8 cellular contexts compared by ENCODE assay signal in the genomic region with DNA sequence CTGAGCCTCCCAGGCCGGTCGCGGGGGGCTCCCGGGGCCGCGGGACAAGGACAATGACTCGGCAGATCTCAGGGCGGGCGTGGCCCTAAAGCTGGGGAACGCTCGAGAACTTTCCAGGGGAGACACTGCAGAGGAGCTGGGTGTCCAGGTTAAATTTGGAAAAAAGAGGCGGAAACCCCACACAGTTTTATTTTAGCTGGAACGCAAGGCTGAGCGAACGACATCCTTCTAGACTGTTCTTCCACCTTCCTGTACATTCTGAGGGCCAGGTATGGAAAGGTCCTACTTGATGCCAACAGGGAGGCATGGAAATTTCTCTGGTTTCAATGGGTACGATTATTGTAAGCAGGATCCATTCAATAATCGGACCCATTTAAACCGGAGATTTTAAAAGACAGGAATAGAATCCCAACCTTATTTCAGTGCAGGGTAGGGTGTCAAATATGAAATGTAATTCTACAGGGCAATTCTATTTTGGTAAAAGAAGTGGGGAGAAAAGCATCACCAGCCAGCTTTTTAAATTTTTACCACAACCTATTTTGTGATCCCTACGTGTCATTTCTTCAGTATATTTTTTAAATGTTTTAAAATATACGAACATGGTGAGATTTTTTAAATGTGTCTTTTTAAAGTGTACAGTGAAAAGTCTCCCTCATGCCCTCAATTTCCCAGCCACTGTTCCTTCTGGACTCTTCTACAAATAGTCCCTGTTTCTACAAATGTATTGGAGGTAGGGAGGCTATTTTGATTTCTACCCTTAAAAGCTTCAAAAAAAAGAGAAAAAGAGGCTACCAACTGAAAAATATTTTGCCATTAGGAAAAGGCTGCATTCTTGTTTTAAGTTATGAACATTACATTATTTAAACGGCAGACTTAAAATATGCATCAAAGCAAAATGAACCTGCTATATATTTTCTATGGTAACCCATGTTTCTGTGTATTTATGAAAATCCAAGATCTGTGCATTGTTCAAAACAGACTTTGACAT. TPM values are rescaled to one million over a fixed set of nuclear protein-coding genes. Genes with fewer than 3 reads are reported as not detected.
A peak's percentile ranks its signal among the peaks of the same experiment; 100 is the strongest.
DNase-seq lines count a peak whose midpoint lies in the region; ATAC-seq and TF ChIP-seq lines count a peak whose summit lies in the region.

No MANE protein-coding gene starts in this region.

- no peaks in the 10 kb centered on the region for H3K9me3 ChIP-seq in H9 (ENCODE audit: control insufficient read depth, low read depth, low read length)
- no peaks in the 10 kb centered on the region for H3K9me3 ChIP-seq in SJSA1 (replicated peaks)
- H3K9me3 ChIP-seq in fibroblast of lung (ENCODE audit: control insufficient read depth, insufficient read depth, low read depth, low read length): no peaks in the 10 kb centered on the region
- H3K9me3 ChIP-seq in neural cell (ENCODE audit: low read length): no peaks in the 10 kb centered on the region

- TF ChIP-seq CTCF in C4-2B (conservative IDR thresholded peaks at IDR 0.05) (no peak), H9 (conservative IDR thresholded peaks at IDR 0.05) (no peak), fibroblast of lung (conservative IDR thresholded peaks at IDR 0.05 in 1 of 2, IDR thresholded peaks at IDR 0.05 in 1 of 2; ENCODE audit: low read depth in 1 of 2, low read length in 2 of 2) (no peak), neural cell (IDR thresholded peaks at IDR 0.05; ENCODE audit: poor library complexity, severe bottlenecking) (no peak)

- peaks cover 14% of the 10 kb centered on the region for H3K79me2 ChIP-seq in H9 (ENCODE audit: insufficient read depth, low read length)
- peaks cover 38% of the 10 kb centered on the region for H3K79me2 ChIP-seq in fibroblast of lung (ENCODE audit: control insufficient read depth, insufficient read depth, low read length)
- H3K79me2 ChIP-seq in neural cell (replicated peaks; ENCODE audit: insufficient read depth, low read length): peaks cover 32% of the 10 kb centered on the region

- H3K4me1 Mint-ChIP-seq in H9: peaks cover 67 to 79% of the 10 kb centered on the region in 2 experiments

- DNase-seq in H9 (peak; percentile 72), SJSA1 (ENCODE audit: low read depth in 1 of 2, low spot score in 2 of 2) (peak; percentile 29 to 60), fibroblast of lung (ENCODE audit: low read depth in 2 of 2) (peak in 1 of 2 donors; percentile 51), SK-N-DZ (ENCODE audit: low spot score) (no peak)
- DNase-seq in stimulated activated naive CD4-positive, alpha-beta T cell treated with Interleukin-2 at 50 U/mL for 16 hours (lab: John Stamatoyannopoulos, UW): no peak

- H4K91ac ChIP-seq in H9 (ENCODE audit: insufficient read length, low read depth, low read length): no peak overlapping the region

- peaks cover 3% of the 10 kb centered on the region for H3K79me1 ChIP-seq in H9 (ENCODE audit: insufficient read depth, low read depth, low read length, poor library complexity, severe bottlenecking)

- H3K4me2 ChIP-seq in H9 (ENCODE audit: insufficient read depth, insufficient read length, low read length) (peak overlapping the region; percentile 94), fibroblast of lung (ENCODE audit: extremely low read depth, insufficient read depth, low read length) (peak overlapping the region; percentile 93), neural cell (ENCODE audit: low read length) (peak overlapping the region; percentile 48)

- H3K14ac ChIP-seq in H9 (ENCODE audit: insufficient read depth, low read length): peak overlapping the region; percentile 56; the same call in 1 of the 2 replicates

- H3K4ac ChIP-seq in H9 (ENCODE audit: low read depth, low read length): no peak overlapping the region

- H3K36me3 Mint-ChIP-seq in H9 (ENCODE audit: insufficient read depth in 1 of 3, low read depth in 3 of 3): peaks cover 32 to 38% (median 36%) of the 10 kb centered on the region in 3 experiments

- no CpG with 5 or more reads among the region's 21 CpGs for WGBS in H9 (ENCODE audit: extremely low coverage, insufficient read length, low lambda C conversion rate)

- H3K9me2 ChIP-seq in neural cell (ENCODE audit: insufficient read depth, low read length): no peaks in the 10 kb centered on the region

- H2BK120ac ChIP-seq in H9 (ENCODE audit: low read depth, low read length, poor library complexity, severe bottlenecking): no peak overlapping the region

- H3K36me3 ChIP-seq in SJSA1 (peaks cover 24% of the 10 kb centered on the region), fibroblast of lung (ENCODE audit: control insufficient read depth, insufficient read depth, low read length) (peaks cover 11% of the 10 kb centered on the region), neural cell (ENCODE audit: insufficient read depth, low read length) (peaks cover 12% of the 10 kb centered on the region)

- no peak for TF ChIP-seq EP300 in neural cell (conservative IDR thresholded peaks at IDR 0.05; ENCODE audit: poor library complexity, severe bottlenecking)

- H4K8ac ChIP-seq in H9 (replicated peaks; ENCODE audit: insufficient read length, low read depth, low read length): no peak overlapping the region

- H2BK15ac ChIP-seq in H9 (ENCODE audit: low read depth, low read length): no peak overlapping the region

- no peak overlapping the region for H2BK20ac ChIP-seq in H9 (ENCODE audit: low read depth, low read length, poor library complexity, severe bottlenecking)

- no peak overlapping the region for H3K23ac ChIP-seq in H9 (ENCODE audit: insufficient read length, low read depth, low read length)

- H3K27ac ChIP-seq in C4-2B (peak overlapping the region; percentile 96), H9 (ENCODE audit: insufficient read length, low read depth, low read length) (no peak overlapping the region), SJSA1 (peak overlapping the region; percentile 100), fibroblast of lung (ENCODE audit: insufficient read depth, low read length) (peak overlapping the region; percentile 100), neural cell (ENCODE audit: low read length) (peak overlapping the region; percentile 99)

- H3K4me1 ChIP-seq in H9 (ENCODE audit: insufficient read depth, low read length) (peaks cover 8% of the 10 kb centered on the region; the same call in 1 of the 2 replicates), SJSA1 (replicated peaks) (peaks cover 52% of the 10 kb centered on the region), fibroblast of lung (ENCODE audit: control insufficient read depth, extremely low read depth, insufficient read depth, low read length) (peaks cover 18% of the 10 kb centered on the region)

- peak overlapping the region; percentile 74 for H3K18ac ChIP-seq in H9 (ENCODE audit: insufficient read length, low read depth, low read length)

- peaks cover 15% of the 10 kb centered on the region for H3K23me2 ChIP-seq in H9 (ENCODE audit: insufficient read length, low read depth, low read length, poor library complexity, severe bottlenecking)

- H3K27me3 Mint-ChIP-seq in H9 (ENCODE audit: low read depth): peaks cover 6% of the 10 kb centered on the region

- no peak for TF ChIP-seq RAD21 in neural cell (conservative IDR thresholded peaks at IDR 0.05)

- no peak overlapping the region for H2AK5ac ChIP-seq in H9 (ENCODE audit: insufficient read length, low read length)

- peak overlapping the region; percentile 100 for H3K4me3 Mint-ChIP-seq in H9

- H3K27ac Mint-ChIP-seq in H9: peak overlapping the region; percentile 98 to 99 (median 99)

- H3K27me3 ChIP-seq in H9 (ENCODE audit: insufficient read depth, low read length): no peaks in the 10 kb centered on the region
- H3K27me3 ChIP-seq in SJSA1 (replicated peaks): peaks cover 4% of the 10 kb centered on the region; the same call in 1 of the 2 replicates
- H3K27me3 ChIP-seq in fibroblast of lung (ENCODE audit: control insufficient read depth, insufficient read depth, low read length): no peaks in the 10 kb centered on the region
- H3K27me3 ChIP-seq in neural cell (ENCODE audit: insufficient read depth, low read depth, low read length): no peaks in the 10 kb centered on the region

- no peak overlapping the region for H4K5ac ChIP-seq in H9 (ENCODE audit: insufficient read length, low read depth, low read length)

- H3K56ac ChIP-seq in H9 (ENCODE audit: insufficient read length, low read depth, low read length): no peak overlapping the region

- peak overlapping the region; percentile 62 for H3K9ac ChIP-seq in H9 (ENCODE audit: extremely low read depth, insufficient read length, low read length)
- peak overlapping the region; percentile 100 for H3K9ac ChIP-seq in fibroblast of lung (ENCODE audit: insufficient read depth, low read length)
- H3K9ac ChIP-seq in neural cell (ENCODE audit: low read length): peak overlapping the region; percentile 99

- no peaks in the 10 kb centered on the region for H3F3A ChIP-seq in neural cell (ENCODE audit: insufficient read depth, low read length, poor library complexity, severe bottlenecking)

- H4K20me1 ChIP-seq in H9 (ENCODE audit: control insufficient read depth, insufficient read depth, insufficient read length) (no peaks in the 10 kb centered on the region), fibroblast of lung (ENCODE audit: control insufficient read depth, extremely low read depth, insufficient read depth, low read length) (peaks cover 6% of the 10 kb centered on the region), neural cell (ENCODE audit: insufficient read depth) (peaks cover 10% of the 10 kb centered on the region)

- H3K4me3 ChIP-seq in SJSA1: peak overlapping the region; percentile 88
- peak overlapping the region; percentile 84 to 96 (median 91) for H3K4me3 ChIP-seq in fibroblast of lung (replicated peaks in 1 of 4; ENCODE audit: control extremely low read depth in 1 of 4, insufficient read depth in 1 of 4, low read depth in 3 of 4, low read length in 4 of 4)
- H3K4me3 ChIP-seq in neural cell (ENCODE audit: low read length): peak overlapping the region; percentile 80

- H2BK12ac ChIP-seq in H9 (ENCODE audit: insufficient read length, low read depth, low read length): no peak overlapping the region

- no peak overlapping the region for H2AFZ ChIP-seq in H9 (ENCODE audit: low read length)
- H2AFZ ChIP-seq in fibroblast of lung (ENCODE audit: low read length): no peak overlapping the region
- H2AFZ ChIP-seq in neural cell (ENCODE audit: low read depth, low read length): peak overlapping the region; percentile 65

- no peak overlapping the region for H3T11ph ChIP-seq in H9 (ENCODE audit: low read length)

- no peak overlapping the region for H2BK5ac ChIP-seq in H9 (ENCODE audit: insufficient read length, low read length)

- no peak for ATAC-seq in HG03175 (IDR thresholded peaks at IDR 0.05; ENCODE audit: unreplicated experiment)

- H3K9me3 Mint-ChIP-seq in H9: peaks cover 4 to 15% of the 10 kb centered on the region in 2 experiments

RNA-seq across cellular contexts. Expression of a gene that starts 1.1 kb away (rescaled TPM):
- total RNA-seq in H9 (2021) (523 and 533 TPM in 2 replicates), fibroblast of lung (1,743 and 2,362 TPM in 2 replicates)
- total RNA-seq in SJSA1 (2014; rRNA removed; shearing (Covaris generic)): 966 and 1,026 TPM in 2 replicates
- polyA plus RNA-seq in fibroblast of lung (2,019 and 3,087 TPM in 2 replicates), neural cell (1,173 and 1,177 TPM in 2 replicates)
- polyA plus RNA-seq in fibroblast of lung (2012): 1,272 and 1,540 TPM in 2 replicates
- polyA minus RNA-seq in fibroblast of lung (ENCODE audit: low replicate concordance) (2,337 and 2,675 TPM in 2 replicates), neural cell (1,245 and 1,326 TPM in 2 replicates)
- polyA plus RNA-seq in SK-N-DZ (2014; cell fraction: cytosol; rRNA removed): 942 and 1,012 TPM in 2 replicates
- 520 and 534 TPM in 2 replicates for polyA plus RNA-seq in SK-N-DZ (2014; cell fraction: nucleus; rRNA removed)

RNA-seq across cellular contexts. Expression of a gene that starts 51.9 kb away (rescaled TPM):
- total RNA-seq in H9 (2021): 31.3 and 31.7 TPM in 2 replicates
- 12.4 and 15.7 TPM in 2 replicates for total RNA-seq in SJSA1 (2014; rRNA removed; shearing (Covaris generic))
- total RNA-seq in fibroblast of lung: 5.1 and 14.7 TPM in 2 replicates
- polyA plus RNA-seq in fibroblast of lung: 32.5 and 39.4 TPM in 2 replicates
- 35.6 and 39.8 TPM in 2 replicates for polyA plus RNA-seq in fibroblast of lung (2012)
- polyA minus RNA-seq in fibroblast of lung (ENCODE audit: low replicate concordance): 69.9 and 70.9 TPM in 2 replicates
- 3.7 and 5.8 TPM in 2 replicates for polyA plus RNA-seq in neural cell
- 6.9 and 8.0 TPM in 2 replicates for polyA minus RNA-seq in neural cell
- 24.3 and 28.7 TPM in 2 replicates for polyA plus RNA-seq in SK-N-DZ (2014; cell fraction: cytosol; rRNA removed)
- polyA plus RNA-seq in SK-N-DZ (2014; cell fraction: nucleus; rRNA removed): 39.8 and 51.1 TPM in 2 replicates

Comparison
In these comparisons a context has a peak if more than half of its experiments do, and no peak if none do; other contexts are left out.
1. DNase-seq: peak in H9 (single experiment) and SJSA1 (2 of 2); none in stimulated activated naive CD4-positive, alpha-beta T cell treated with Interleukin-2 at 50 U/mL for 16 hours (single experiment) and SK-N-DZ (single experiment).
2. Peak in every context shown above with its lines, with median percentiles within 50 percentile points of each other: H3K4me2 ChIP-seq, H3K9ac ChIP-seq and H3K4me3 ChIP-seq.